ENCODE assay signal across 14 cellular contexts in genomic region chr4:47483722-47484121, GRCh38. TPM values are rescaled to one million over a fixed set of nuclear protein-coding genes. Genes with fewer than 3 reads are reported as not detected.
DNase-seq lines count a peak whose midpoint lies in the region; ATAC-seq and TF ChIP-seq lines count a peak whose summit lies in the region.
"Had no signal": no experiment of that assay in that cellular context is flagged by ENCODE, and none has a peak within 500 bp of the region (broad histone marks: within the 10 kb centered on the region; RNA-seq: fewer than 3 reads in every experiment).

No MANE protein-coding gene starts in this region.

- H3K4me3 ChIP-seq in SK-N-SH (ENCODE audit: low read depth in 2 of 2, low read length in 1 of 2) (no peak overlapping the region), RWPE2 (ENCODE audit: severe bottlenecking) (no peak overlapping the region), thoracic aorta (no peak overlapping the region), Peyer's patch (no peak overlapping the region)
- H3K4me3 ChIP-seq: upper lobe of right lung had no signal

- H3K9me3 ChIP-seq in SK-N-SH: no peaks in the 10 kb centered on the region
- peaks cover 3% of the 10 kb centered on the region for H3K9me3 ChIP-seq in RWPE2 (ENCODE audit: severe bottlenecking)
- no peaks in the 10 kb centered on the region for H3K9me3 ChIP-seq in thoracic aorta
- no peaks in the 10 kb centered on the region for H3K9me3 ChIP-seq in Peyer's patch
- H3K9me3 ChIP-seq: upper lobe of right lung had no signal

- H3K27ac ChIP-seq in SK-N-SH (ENCODE audit: low read depth in 2 of 2, low read length in 1 of 2): no peak overlapping the region
- H3K27ac ChIP-seq in RWPE2 (ENCODE audit: poor library complexity, severe bottlenecking): peak overlapping the region; percentile 68
- peak overlapping the region; percentile 80 to 87 for H3K27ac ChIP-seq in thoracic aorta
- no peak overlapping the region for H3K27ac ChIP-seq in Peyer's patch

- 0 out of 2 replicates have a peak overlapping the region, but pooled peaks have one; percentile 26 for H2AFZ ChIP-seq in SK-N-SH (ENCODE audit: low read depth)

- CTCF ChIA-PET in SK-N-SH (lab: Yijun Ruan, JAX): interaction anchor here (1.8 kb wide), 1 partner anchor 80 kb away, joined by 4 read pairs; no protein-coding TSS in a partner anchor

- H3F3A ChIP-seq in SK-N-SH (replicated peaks; ENCODE audit: insufficient read depth): peaks cover 22% of the 10 kb centered on the region

- H3K36me3 ChIP-seq in SK-N-SH (replicated peaks in 1 of 2; ENCODE audit: control insufficient read depth in 1 of 2, insufficient read depth in 2 of 2, low read length in 1 of 2) (peaks cover 0 to 1% of the 10 kb centered on the region in 2 experiments), RWPE2 (ENCODE audit: low read depth) (no peaks in the 10 kb centered on the region; the same call in 1 of the 2 replicates), thoracic aorta (no peaks in the 10 kb centered on the region), Peyer's patch (no peaks in the 10 kb centered on the region)
- H3K36me3 ChIP-seq: upper lobe of right lung had no signal

- no peak for TF ChIP-seq RAD21 in SK-N-SH (IDR thresholded peaks at IDR 0.05; ENCODE audit: low read length)

- TF ChIP-seq EP300 in SK-N-SH (IDR thresholded peaks at IDR 0.05; ENCODE audit: borderline replicate concordance in 1 of 2, low read depth in 1 of 2, low read length in 1 of 2): no peak

- TF ChIP-seq CTCF in SK-N-SH (IDR thresholded peaks at IDR 0.05) (no peak), RWPE2 (IDR thresholded peaks at IDR 0.05; ENCODE audit: poor library complexity, severe bottlenecking) (peak; percentile 8), thoracic aorta (IDR thresholded peaks at IDR 0.05) (no peak), Peyer's patch (IDR thresholded peaks at IDR 0.05) (no peak)

- POLR2A ChIA-PET in SK-N-SH (lab: Yijun Ruan, JAX): no interaction called here

- 92% methylated on average over 3 of the region's 3 CpGs for WGBS in SK-N-SH (ENCODE audit: low lambda C conversion rate)

- H3K27me3 ChIP-seq in SK-N-SH (ENCODE audit: insufficient read depth): no peaks in the 10 kb centered on the region
- no peaks in the 10 kb centered on the region for H3K27me3 ChIP-seq in RWPE2 (ENCODE audit: insufficient read depth, poor library complexity, severe bottlenecking)
- H3K27me3 ChIP-seq in thoracic aorta (replicated peaks; ENCODE audit: insufficient read depth): no peaks in the 10 kb centered on the region
- no peaks in the 10 kb centered on the region for H3K27me3 ChIP-seq in Peyer's patch
- H3K27me3 ChIP-seq: upper lobe of right lung had no signal

- DNase-seq in SK-N-SH (no peak), RWPE2 (ENCODE audit: low spot score) (no peak), germinal center (ENCODE audit: low spot score) (peak; percentile 4), thoracic aorta (ENCODE audit: low spot score) (no peak), Peyer's patch (no peak)
- no peak for DNase-seq in activated CD8-positive, alpha-beta memory T cell treated with anti-CD3 and anti-CD28 coated beads, Interleukin-2, amount 50 U/mL, for 48 hours
- DNase-seq: activated CD4-positive, alpha-beta T cell treated with anti-CD3 and anti-CD28 coated beads, Interleukin-2, amount 10 ng/mL, durations not matched to agents 24 days and 14 days; amygdala; GDM1; NCI-H1105 treated with DMSO at 0.1 percent for 48 hours; NK-92 treated with Interleukin-12 subunit alpha and Interleukin-12 subunit beta, amount 100 ng/mL, for 24 hours; upper lobe of right lung had no signal

- ATAC-seq in SK-N-SH treated with all-trans-retinoic acid at 6 μM for 48 hours: no peak
- ATAC-seq in RWPE2 (ENCODE audit: low read depth): no peak
- no peak for ATAC-seq in thoracic aorta (ENCODE audit: insufficient number of reproducible peaks, low FRiP score, low read depth)
- ATAC-seq in HG03159 (IDR thresholded peaks at IDR 0.05; ENCODE audit: unreplicated experiment): no peak
- ATAC-seq: upper lobe of right lung had no signal

- H3K9ac ChIP-seq in SK-N-SH: no peak overlapping the region

- H3K4me2 ChIP-seq in SK-N-SH: no peak overlapping the region

- H4K20me1 ChIP-seq in SK-N-SH (ENCODE audit: insufficient read depth): no peaks in the 10 kb centered on the region

- TF ChIP-seq POLR2A in Peyer's patch (IDR thresholded peaks at IDR 0.05): no peak

- H3K4me1 ChIP-seq in SK-N-SH (ENCODE audit: control insufficient read depth in 1 of 2, insufficient read depth in 2 of 2, low read depth in 1 of 2, low read length in 1 of 2) (peaks cover 6 to 7% of the 10 kb centered on the region in 2 experiments; a peak in 2 of 4 replicates), RWPE2 (ENCODE audit: insufficient read depth, poor library complexity, severe bottlenecking) (peaks cover 32% of the 10 kb centered on the region), thoracic aorta (ENCODE audit: control insufficient read depth in 1 of 2, low read depth in 2 of 2) (peaks cover 11 to 22% of the 10 kb centered on the region in 2 donors), Peyer's patch (peaks cover 0 to 6% (median 0%) of the 10 kb centered on the region in 4 donors)

- no peaks in the 10 kb centered on the region for H3K9me2 ChIP-seq in SK-N-SH

- H3K79me2 ChIP-seq in SK-N-SH (ENCODE audit: insufficient read depth): peaks cover 24% of the 10 kb centered on the region

TF ChIP-seq in SK-N-SH, 30 proteins besides CTCF, POLR2A, EP300 and RAD21 (continues in another document):
- TF ChIP-seq FOXJ3 (CRISPR knock-in tag; IDR thresholded peaks at IDR 0.05) (no peak), MEF2A (IDR thresholded peaks at IDR 0.05; ENCODE audit: borderline replicate concordance, low read depth) (no peak), RFX5 (IDR thresholded peaks at IDR 0.05; ENCODE audit: low read length) (no peak), TAF1 (IDR thresholded peaks at IDR 0.05; ENCODE audit: borderline replicate concordance, low read depth, low read length) (no peak), ELF1 (IDR thresholded peaks at IDR 0.05) (no peak), IRF3 (IDR thresholded peaks at IDR 0.05; ENCODE audit: low read depth, low read length) (no peak), NFIC (IDR thresholded peaks at IDR 0.05; ENCODE audit: borderline replicate concordance) (no peak), TEAD4 (IDR thresholded peaks at IDR 0.05; ENCODE audit: borderline replicate concordance, insufficient read depth) (no peak), TCF12 (IDR thresholded peaks at IDR 0.05) (no peak), SMC3 (IDR thresholded peaks at IDR 0.05; ENCODE audit: low read depth, low read length) (no peak), FOXM1 (IDR thresholded peaks at IDR 0.05; ENCODE audit: low read depth) (no peak), JUND (IDR thresholded peaks at IDR 0.05) (no peak)

TF ChIP-seq in SK-N-SH treated with all-trans-retinoic acid at 6 μM for 48 hours, 23 proteins besides CTCF, POLR2A, EP300 and RAD21 (continues in another document):
- TF ChIP-seq ARNTL (CRISPR knock-in tag; IDR thresholded peaks at IDR 0.05; ENCODE audit: borderline replicate concordance, low read depth) (no peak), ZFP30 (CRISPR knock-in tag; IDR thresholded peaks at IDR 0.05) (no peak), ZNF70 (CRISPR knock-in tag; IDR thresholded peaks at IDR 0.05) (no peak), ZNF565 (CRISPR knock-in tag; conservative IDR thresholded peaks at IDR 0.05; ENCODE audit: low read depth) (no peak), TSHZ2 (CRISPR knock-in tag; IDR thresholded peaks at IDR 0.05) (no peak), ZC3H10 (CRISPR knock-in tag; IDR thresholded peaks at IDR 0.05) (no peak), PPARA (CRISPR knock-in tag; IDR thresholded peaks at IDR 0.05; ENCODE audit: borderline replicate concordance) (no peak), RARB (CRISPR knock-in tag; IDR thresholded peaks at IDR 0.05) (no peak)

RNA-seq across cellular contexts. Expression of gene ATP10D, which starts 1.4 kb away (rescaled TPM):
- 7.9 and 12.6 TPM in 2 replicates for polyA plus RNA-seq in SK-N-SH (2012; rRNA removed)
- 8.7 and 9.8 TPM in 2 replicates for polyA plus RNA-seq in SK-N-SH (2012; cell fraction: cytosol; rRNA removed)
- 8.2 and 15.7 TPM in 2 replicates for polyA plus RNA-seq in SK-N-SH (2012; cell fraction: nucleus; rRNA removed)
- total RNA-seq in thoracic aorta (10 to 100 TPM; 54.2 to 96.1 TPM), Peyer's patch (10 to 100 TPM in 2 of 4 donors, 1 to 10 TPM in 2; 4.4 to 15.7 (median 10.0) TPM)

RNA-seq across cellular contexts. Expression of gene COMMD8, which starts 20.2 kb away (rescaled TPM):
- 7.0 and 9.9 TPM in 2 replicates for polyA plus RNA-seq in SK-N-SH (2012; rRNA removed)
- polyA plus RNA-seq in SK-N-SH (2012; cell fraction: cytosol; rRNA removed): 12.7 and 19.8 TPM in 2 replicates
- 2.1 and 4.2 TPM in 2 replicates for polyA plus RNA-seq in SK-N-SH (2012; cell fraction: nucleus; rRNA removed)
- 10 to 100 TPM in 1 of 2 donors, 1 to 10 TPM in 1; 7.5 to 18.4 TPM for total RNA-seq in thoracic aorta
- total RNA-seq in Peyer's patch: 10 to 100 TPM in 3 of 4 donors, 1 to 10 TPM in 1; 6.0 to 26.1 (median 19.1) TPM

Comparison
In these comparisons a context has a peak if more than half of its experiments do, and no peak if none do; other contexts are left out.
1. H3K27ac ChIP-seq: peak in RWPE2 (single experiment) and thoracic aorta (2 of 2); none in SK-N-SH (0 of 2) and Peyer's patch (0 of 4).